In genomic region chr1:61724721-61725694, GRCh38 we compare ENCODE assay signal across 8 cellular contexts.
DNase-seq lines count a peak whose midpoint lies in the region; TF ChIP-seq lines count a peak whose summit lies in the region.

Gene TM2D1, minus strand, starts transcription at chr1:61725141. Its CDS starts 21 bp downstream, at chr1:61725120.

- H4K20me1 ChIP-seq in MM.1S (ENCODE audit: insufficient read depth, low read length), result no peaks in the 10 kb centered on the region

- H3K4me1 ChIP-seq in ES-I3 (ENCODE audit: insufficient read depth, low read length), result no peaks in the 10 kb centered on the region
- peaks cover 4% of the 10 kb centered on the region; the same call in 1 of the 2 replicates for H3K4me1 ChIP-seq in HAP-1
- no peaks in the 10 kb centered on the region for H3K4me1 ChIP-seq in MM.1S (ENCODE audit: low read length)
- peaks cover 11% of the 10 kb centered on the region for H3K4me1 ChIP-seq in neuron (ENCODE audit: insufficient read depth, low read length)
- peaks cover 0 to 23% (median 19%) of the 10 kb centered on the region in 5 donors for H3K4me1 ChIP-seq in subcutaneous abdominal adipose tissue (ENCODE audit: control insufficient read depth in 5 of 5, insufficient read depth in 5 of 5, low read length in 5 of 5)

- H3K27me3 ChIP-seq in HAP-1 (ENCODE audit: low read depth), result no peaks in the 10 kb centered on the region
- no peaks in the 10 kb centered on the region for H3K27me3 ChIP-seq in MM.1S (replicated peaks; ENCODE audit: insufficient read depth, low read length)
- no peaks in the 10 kb centered on the region for H3K27me3 ChIP-seq in neuron (ENCODE audit: insufficient read depth, low read length)
- H3K27me3 ChIP-seq in subcutaneous abdominal adipose tissue (ENCODE audit: control insufficient read depth in 5 of 5, insufficient read depth in 4 of 5, low read length in 5 of 5), result no peaks in the 10 kb centered on the region

- H3K4me3 ChIP-seq in HAP-1, result peak within 1 kb of the TSS; percentile 97
- peak within 1 kb of the TSS; percentile 90 for H3K4me3 ChIP-seq in MM.1S (ENCODE audit: low read length)
- peak within 1 kb of the TSS; percentile 69 for H3K4me3 ChIP-seq in neuron (ENCODE audit: low read length)
- H3K4me3 ChIP-seq in subcutaneous abdominal adipose tissue (ENCODE audit: low read depth in 1 of 5, low read length in 5 of 5), result peak within 1 kb of the TSS; percentile 96 to 100 (median 99)

- DNase-seq in HAP-1 (ENCODE audit: low spot score in 2 of 2), result peak; percentile 88 to 92
- DNase-seq in MM.1S, result peak; percentile 91
- DNase-seq in SIG-M5 treated with dmso at 0.1 percent for 504 hours (lab: John Stamatoyannopoulos, UW; ENCODE audit: unreplicated experiment), result peak; percentile 84
- DNase-seq in activated gamma-delta T cell treated with anti-CD3 and anti-CD28 coated beads, Interleukin-2, amount 50 U/mL, for 16 hours (ENCODE audit: low read depth), result peak; percentile 76
- peak; percentile 91 for DNase-seq in foreskin melanocyte

- H3F3A ChIP-seq in MM.1S (ENCODE audit: insufficient read depth, low read length), result no peaks in the 10 kb centered on the region

- no peaks in the 10 kb centered on the region for H3K9me2 ChIP-seq in MM.1S (replicated peaks; ENCODE audit: insufficient read depth, low read length)

- H3K9ac ChIP-seq in ES-I3 (ENCODE audit: low read depth, low read length) (peak within 1 kb of the TSS; percentile 84), MM.1S (ENCODE audit: low read length) (peak within 1 kb of the TSS; percentile 87), subcutaneous abdominal adipose tissue (ENCODE audit: low read length in 5 of 5) (peak within 1 kb of the TSS; percentile 91 to 100 (median 98))

- H3K27ac ChIP-seq in MM.1S (ENCODE audit: low read length), result peak within 1 kb of the TSS; percentile 32; the same call in 1 of the 2 replicates
- peak within 1 kb of the TSS; percentile 93 for H3K27ac ChIP-seq in subcutaneous abdominal adipose tissue (ENCODE audit: low read depth, low read length)

- no peaks in the 10 kb centered on the region for H3K9me3 ChIP-seq in ES-I3 (ENCODE audit: control insufficient read depth, insufficient read depth, low read length)
- no peaks in the 10 kb centered on the region for H3K9me3 ChIP-seq in HAP-1
- no peaks in the 10 kb centered on the region for H3K9me3 ChIP-seq in MM.1S (replicated peaks; ENCODE audit: insufficient read depth, low read length)
- H3K9me3 ChIP-seq in neuron (ENCODE audit: low read length), result no peaks in the 10 kb centered on the region
- H3K9me3 ChIP-seq in subcutaneous abdominal adipose tissue (ENCODE audit: control insufficient read depth in 5 of 5, low read length in 5 of 5), result no peaks in the 10 kb centered on the region

- peak within 1 kb of the TSS; percentile 98 for H2AFZ ChIP-seq in MM.1S (ENCODE audit: low read length)
- H2AFZ ChIP-seq in neuron (ENCODE audit: low read depth, low read length), result peak within 1 kb of the TSS; percentile 70

- in situ Hi-C loops in HAP-1 (cut with MboI; ENCODE audit: low sequenced_read_pairs), result no loop called here

- TF ChIP-seq CTCF in MM.1S (IDR thresholded peaks at IDR 0.05; ENCODE audit: low read length), result no peak

- no peaks in the 10 kb centered on the region for H3K36me3 ChIP-seq in ES-I3 (ENCODE audit: insufficient read depth, low read length)
- 0 out of 2 replicates have a peak, but pooled peaks cover 2% of the 10 kb centered on the region for H3K36me3 ChIP-seq in HAP-1 (replicated peaks)
- no peaks in the 10 kb centered on the region; the same call in 1 of the 2 replicates for H3K36me3 ChIP-seq in MM.1S (replicated peaks; ENCODE audit: insufficient read depth, low read length)
- H3K36me3 ChIP-seq in neuron (ENCODE audit: insufficient read depth, low read length), result peaks cover 5% of the 10 kb centered on the region
- H3K36me3 ChIP-seq in subcutaneous abdominal adipose tissue (ENCODE audit: control insufficient read depth in 5 of 5, insufficient read depth in 5 of 5, low read length in 5 of 5), result peaks cover 0 to 4% (median 0%) of the 10 kb centered on the region in 5 donors

- H3K4me2 ChIP-seq in MM.1S (ENCODE audit: low read depth, low read length), result peak within 1 kb of the TSS; percentile 73

- peaks cover 39% of the 10 kb centered on the region for H3K79me2 ChIP-seq in MM.1S (ENCODE audit: low read length)

Comparison
In these comparisons a context has a peak if more than half of its experiments do, and no peak if none do; other contexts are left out.
1. Peak in every context shown above with its lines: DNase-seq, H3K4me3 ChIP-seq and H3K27ac ChIP-seq.